Comparison of ENCODE assay signal across 30 cellular contexts in the genomic region with DNA sequence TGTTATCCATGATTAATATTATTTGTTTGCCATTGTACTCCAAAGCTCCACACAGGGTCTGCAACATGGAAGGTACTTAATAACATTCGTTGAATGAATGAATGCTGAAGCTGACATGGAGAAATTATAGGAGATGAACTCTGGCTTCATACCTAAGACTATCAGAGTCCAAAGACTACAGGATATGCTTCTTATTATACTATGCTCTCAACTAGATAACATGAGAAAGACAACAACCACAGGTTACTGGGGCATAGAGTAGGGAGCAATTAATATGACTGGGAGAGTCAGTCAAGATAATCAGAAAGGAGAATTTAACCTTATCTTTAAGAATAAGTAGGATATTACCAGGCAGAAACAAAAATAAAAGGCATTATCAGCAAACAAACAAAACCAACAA.
"Had no signal": no experiment of that assay in that cellular context is flagged by ENCODE, and none has a peak within 500 bp of the region (broad histone marks: within the 10 kb centered on the region; RNA-seq: fewer than 3 reads in every experiment).

No MANE protein-coding gene starts in this region.

- H3K9me3 ChIP-seq: MG63 had no signal

- H3K36me3 ChIP-seq: MG63 had no signal

- DNase-seq: Karpas-422, Kasumi-1, MG63, MM.1S, MV-4-11, NCI-H1048, NCI-H1092, NCI-H1092 treated with DMSO at 0.1 percent for 48 hours, NCI-H1105, NCI-H1105 treated with DMSO at 0.1 percent for 48 hours, NCI-H1436, NCI-H1436 treated with DMSO at 0.1 percent for 48 hours, NCI-H146, NCI-H1694, NCI-H1694 treated with DMSO at 0.1 percent for 48 hours, NCI-H187, NCI-H187 treated with DMSO at 0.1 percent for 48 hours, NCI-H1930, NCI-H2029, NCI-H2029 treated with DMSO at 0.1 percent for 48 hours, NCI-H2107, NCI-H2171, NCI-H2171 treated with DMSO at 0.1 percent for 48 hours, NCI-H2227 treated with DMSO at 0.1 percent for 48 hours, NCI-H226, NCI-H345, NCI-H446, NCI-H446 treated with DMSO at 0.1 percent for 48 hours, NCI-H524, NCI-H524 treated with DMSO at 0.1 percent for 48 hours had no signal

- H3K4me3 ChIP-seq: MG63 had no signal

- H3K27me3 ChIP-seq: MG63 had no signal
